ENCODE assay signal across 35 cellular contexts in genomic region chr21:44326716-44327602, GRCh38. TPM values are rescaled to one million over a fixed set of nuclear protein-coding genes. Genes with fewer than 3 reads are reported as not detected.
DNase-seq lines count a peak whose midpoint lies in the region; ATAC-seq, FAIRE-seq and TF ChIP-seq lines count a peak whose summit lies in the region.
"Had no signal": no experiment of that assay in that cellular context is flagged by ENCODE, and none has a peak within 500 bp of the region (broad histone marks: within the 10 kb centered on the region; RNA-seq: fewer than 3 reads in every experiment).

No MANE protein-coding gene starts in this region.

- H3K9me2 ChIP-seq in HCT116 (ENCODE audit: insufficient read depth): no peaks in the 10 kb centered on the region

- TF ChIP-seq EP300 in H1 (IDR thresholded peaks at IDR 0.05; ENCODE audit: borderline replicate concordance in 1 of 2, low read depth in 2 of 2, low read length in 2 of 2): no peak

- no peak for ATAC-seq in HCT116
- ATAC-seq: A549; activated CD8-positive, alpha-beta T cell treated with anti-CD3 and anti-CD28 coated beads, Interleukin-2, amount 10 ng/mL, durations not matched to agents 7 days and 5 days had no signal

- no peaks in the 10 kb centered on the region; a peak in 1 of 4 replicates for H3K36me3 ChIP-seq in HCT116 (ENCODE audit: control insufficient read depth in 1 of 2, insufficient read depth in 2 of 2, low read length in 2 of 2)
- H3K36me3 ChIP-seq in H1 (ENCODE audit: control insufficient read depth in 2 of 4, insufficient read depth in 4 of 4, low read length in 3 of 4): peaks cover 0 to 24% (median 1%) of the 10 kb centered on the region in 4 experiments; a peak in 2 of 8 replicates

- H2AK5ac ChIP-seq in H1 (ENCODE audit: low read depth, low read length): no peak overlapping the region

- TF ChIP-seq POLR2A in HCT116 (IDR thresholded peaks at IDR 0.05; ENCODE audit: borderline replicate concordance, extremely low read depth, insufficient read depth, insufficient read length) (no peak), H1 (IDR thresholded peaks at IDR 0.05; ENCODE audit: control extremely low read depth in 1 of 2, low read depth in 2 of 2, low read length in 2 of 2) (no peak)

- H3K56ac ChIP-seq in H1 (replicated peaks; ENCODE audit: insufficient read length, low read depth, low read length): no peak overlapping the region

- H3K79me2 ChIP-seq in HCT116 (ENCODE audit: insufficient read depth, low read length): no peaks in the 10 kb centered on the region
- no peaks in the 10 kb centered on the region for H3K79me2 ChIP-seq in H1 (ENCODE audit: control insufficient read depth in 1 of 2, insufficient read depth in 2 of 2, low read length in 2 of 2)
- H3K79me2 ChIP-seq: parathyroid adenoma had no signal

- no peak overlapping the region for H3K23ac ChIP-seq in H1 (ENCODE audit: insufficient read length)

- no peak for TF ChIP-seq RAD21 in HCT116 (IDR thresholded peaks at IDR 0.05; ENCODE audit: low read depth)
- TF ChIP-seq RAD21 in H1 (IDR thresholded peaks at IDR 0.05 in 1 of 2, conservative IDR thresholded peaks at IDR 0.05 in 1 of 2; ENCODE audit: low read depth in 2 of 2, low read length in 2 of 2): no peak

- intact Hi-C loops in HCT116 (cut with micrococcal nuclease): no loop called here

- no peak overlapping the region for H3K14ac ChIP-seq in H1 (ENCODE audit: insufficient read length)

- in situ Hi-C loops in GM13976 (cut with MboI; ENCODE audit: low sequenced_read_pairs, unreplicated experiment): no loop called here

- TSS peak; percentile 60 for BruUV-seq in HCT116 (replicated peaks; lab: Mats Ljungman, UMichigan)

- H4K91ac ChIP-seq in H1 (replicated peaks; ENCODE audit: insufficient read length, low read length): no peak overlapping the region

- no peak overlapping the region for H2BK15ac ChIP-seq in H1 (ENCODE audit: low read length)

- CTCF ChIA-PET in HCT116 (lab: Charles Lee): no interaction called here
- CTCF ChIA-PET in H1 (lab: Charles Lee; ENCODE audit: partially characterized antibody): interaction anchor here (0.6 to 1.2 kb wide), 3 partner anchors 12 to 15 kb away, joined by 3 to 4 read pairs (median 3); partner anchors contain the start of gene CFAP410

- DNase-seq in NCI-H345 (lab: John Stamatoyannopoulos, UW) (peak; percentile 16), NCI-H345 treated with DMSO at 0.1 percent for 48 hours (lab: John Stamatoyannopoulos, UW; ENCODE audit: unreplicated experiment) (no peak), HCT116 (ENCODE audit: low read depth, low spot score) (no peak), H1 (ENCODE audit: low read depth in 1 of 2, low spot score in 2 of 2) (no peak), GM13976 (ENCODE audit: low spot score) (no peak)
- no peak for DNase-seq in stimulated activated CD4-positive, alpha-beta T cell treated with anti-CD3 and anti-CD28 coated beads, Interleukin-4, amount 100 ng/mL, for 24 hours
- DNase-seq: activated CD4-positive, alpha-beta T cell treated with anti-CD3 and anti-CD28 coated beads for 1 hour; activated CD8-positive, alpha-beta T cell treated with anti-CD3 and anti-CD28 coated beads, Interleukin-2, amount 10 ng/mL, durations not matched to agents 7 days and 5 days; activated effector memory CD4-positive, alpha-beta T cell treated with Interleukin-2 at 50 U/mL for 16 hours; activated naive CD8-positive, alpha-beta T cell treated with anti-CD3 and anti-CD28 coated beads for 36 hours; activated T-cell treated with anti-CD3 and anti-CD28 coated beads for 4 hours; C1 segment of cervical spinal cord; dorsolateral prefrontal cortex; EL; glutamatergic neuron; lower lobe of right lung; NCI-H1048; NCI-H1930; NCI-H2227 treated with DMSO at 0.1 percent for 48 hours; NCI-H82; OCI-M1; SHP77; stimulated activated CD4-positive, alpha-beta T cell treated with anti-CD3 and anti-CD28 coated beads, Interleukin-12 subunit alpha, Interleukin-12 subunit beta, amount 100 ng/mL, for 4 hours; stimulated activated CD4-positive, alpha-beta T cell treated with anti-CD3 and anti-CD28 coated beads, Interleukin-4, amount 100 ng/mL, for 4 hours; stimulated activated naive CD4-positive, alpha-beta T cell treated with Interleukin-2 at 50 U/mL for 16 hours had no signal

- no peak overlapping the region for H2BK12ac ChIP-seq in H1 (ENCODE audit: low read depth, low read length)

- no peaks in the 10 kb centered on the region for H3K27me3 ChIP-seq in HCT116 (ENCODE audit: insufficient read depth, low read length)
- no peaks in the 10 kb centered on the region for H3K27me3 ChIP-seq in H1 (replicated peaks in 1 of 4; ENCODE audit: control insufficient read depth in 3 of 4, extremely low read depth in 1 of 4, insufficient read depth in 3 of 4, low read length in 3 of 4)
- H3K27me3 ChIP-seq: dorsolateral prefrontal cortex, right atrium auricular region, vagina had no signal

- H2BK20ac ChIP-seq in H1 (ENCODE audit: low read length): no peak overlapping the region

- H3K18ac ChIP-seq in H1 (ENCODE audit: extremely low read depth, low read length): no peak overlapping the region

- POLR2A ChIA-PET in HCT116 (lab: Charles Lee) (no interaction called here), H1 (lab: Charles Lee; ENCODE audit: partially characterized antibody) (interaction anchor here (1.4 kb wide), 1 partner anchor 11 kb away, joined by 7 read pairs; no protein-coding TSS in a partner anchor)

- no peak overlapping the region for H3K4me3 ChIP-seq in HCT116 (replicated peaks in 1 of 2; ENCODE audit: low read depth in 1 of 2, low read length in 2 of 2)
- H3K4me3 ChIP-seq in H1 (ENCODE audit: extremely low read depth in 1 of 4, insufficient read depth in 2 of 4, low read depth in 3 of 4, low read length in 4 of 4): no peak overlapping the region
- H3K4me3 ChIP-seq: A549, dorsolateral prefrontal cortex, HAP-1, lower lobe of right lung, right atrium auricular region, vagina had no signal

- H2AFZ ChIP-seq in HCT116 (ENCODE audit: low read depth, low read length, poor library complexity, severe bottlenecking) (no peak overlapping the region), H1 (ENCODE audit: low read length) (no peak overlapping the region)
- H2AFZ ChIP-seq: parathyroid adenoma had no signal

- H4K5ac ChIP-seq in H1 (ENCODE audit: insufficient read length, low read depth, low read length): no peak overlapping the region

- no peak for TF ChIP-seq CTCF in HCT116 (IDR thresholded peaks at IDR 0.05 in 2 of 3, conservative IDR thresholded peaks at IDR 0.05 in 1 of 3; ENCODE audit: borderline replicate concordance in 1 of 3, insufficient read depth in 1 of 3, low read depth in 2 of 3, low read length in 2 of 3)
- TF ChIP-seq CTCF in H1 (IDR thresholded peaks at IDR 0.05; ENCODE audit: control extremely low read depth in 1 of 3, insufficient read depth in 1 of 3, low read depth in 1 of 3, low read length in 3 of 3): no peak
- TF ChIP-seq CTCF in GM13976 (IDR thresholded peaks at IDR 0.05; ENCODE audit: borderline replicate concordance, control extremely low read depth, extremely low read depth, insufficient read depth, missing control alignments): no peak

- no peak overlapping the region for H3K9ac ChIP-seq in HCT116 (ENCODE audit: low read length)
- H3K9ac ChIP-seq in H1 (replicated peaks in 1 of 4; ENCODE audit: extremely low read depth in 1 of 4, low read depth in 3 of 4, low read length in 3 of 4): no peak overlapping the region
- H3K9ac ChIP-seq: parathyroid adenoma had no signal

- H4K20me1 ChIP-seq in HCT116 (ENCODE audit: insufficient read depth) (no peaks in the 10 kb centered on the region), H1 (replicated peaks in 1 of 2; ENCODE audit: control insufficient read depth in 1 of 2, insufficient read depth in 2 of 2, low read length in 2 of 2) (peaks cover 0 to 5% of the 10 kb centered on the region in 2 experiments)

- H3K4me1 ChIP-seq in HCT116 (ENCODE audit: control insufficient read depth in 1 of 2, insufficient read depth in 2 of 2, low read length in 2 of 2) (no peaks in the 10 kb centered on the region), H1 (replicated peaks in 1 of 4; ENCODE audit: control insufficient read depth in 3 of 4, insufficient read depth in 4 of 4, low read length in 3 of 4) (no peaks in the 10 kb centered on the region)
- H3K4me1 ChIP-seq: A549, HAP-1, lower lobe of right lung, parathyroid adenoma, right atrium auricular region, vagina had no signal

- 86% methylated on average over 17 of the region's 26 CpGs; no CpG with 5 or more reads in 1 of the 2 experiments for WGBS in H1 (ENCODE audit: extremely low coverage in 1 of 2, insufficient coverage in 1 of 2, insufficient read length in 1 of 2, insufficient replicate concordance in 2 of 2, low coverage in 1 of 2, low lambda C conversion rate in 2 of 2, missing lambda C conversion rate in 1 of 2), 2 experiments

- no peak overlapping the region for H3K4me2 ChIP-seq in HCT116 (ENCODE audit: low read length)
- no peak overlapping the region for H3K4me2 ChIP-seq in H1 (ENCODE audit: insufficient read depth in 1 of 2, low read depth in 2 of 2, low read length in 2 of 2)
- H3K4me2 ChIP-seq: A549 had no signal

- no peak for FAIRE-seq in H1 (lab: Jason Lieb, UNC)
- FAIRE-seq: A549, astrocyte, keratinocyte, TTC549 had no signal

- RAD21 ChIA-PET in HCT116 (lab: Charles Lee; ENCODE audit: low non-redundant PET in 1 of 2, low total read pairs in 2 of 2, uncharacterized antibody in 2 of 2, unreplicated experiment in 2 of 2): no interaction called here

- H3K23me2 ChIP-seq in H1 (ENCODE audit: low read depth, low read length): no peaks in the 10 kb centered on the region

- peak overlapping the region; percentile 25; the same call in 1 of the 2 replicates for H4K8ac ChIP-seq in H1 (ENCODE audit: extremely low read depth, insufficient read depth, low read length)

- no peak overlapping the region for H3K4ac ChIP-seq in H1 (replicated peaks; ENCODE audit: insufficient read length, low read depth, low read length)

- no peaks in the 10 kb centered on the region for H3K79me1 ChIP-seq in H1 (ENCODE audit: low read depth, low read length)

- H2BK5ac ChIP-seq in H1 (ENCODE audit: low read depth, low read length): no peak overlapping the region

- no peak overlapping the region for H3K27ac ChIP-seq in HCT116 (ENCODE audit: low read depth, low read length)
- H3K27ac ChIP-seq in H1 (ENCODE audit: low read depth, low read length): no peak overlapping the region
- H3K27ac ChIP-seq: A549, lower lobe of right lung, parathyroid adenoma, right atrium auricular region, vagina had no signal

- H3K9me3 ChIP-seq in HCT116 (ENCODE audit: control insufficient read depth in 1 of 2, insufficient read depth in 1 of 2, low read depth in 1 of 2, low read length in 2 of 2) (no peaks in the 10 kb centered on the region), H1 (ENCODE audit: insufficient read depth in 2 of 2, low read depth in 1 of 2, low read length in 1 of 2) (no peaks in the 10 kb centered on the region)
- H3K9me3 ChIP-seq: A549, HAP-1, lower lobe of right lung, right atrium auricular region, vagina had no signal

- no peak overlapping the region for H2BK120ac ChIP-seq in H1 (replicated peaks; ENCODE audit: low read depth, low read length)

RNA-seq across cellular contexts. Expression of gene CFAP410, which starts 12.2 kb away (rescaled TPM):
- 15.3 TPM for total RNA-seq in HCT116 (2021; ENCODE audit: unreplicated experiment)
- polyA plus RNA-seq in HCT116 (2012): 12.6 and 13.0 TPM in 2 replicates
- 10.6 and 11.6 TPM in 2 replicates for total RNA-seq in H1 (2021; fragmentation: NEBNext Ultra II Directional; extraction: Animal tissue kit (Norgen Biotek cat#: 25700))
- polyA plus RNA-seq in H1 (2011; rRNA removed): 12.0 and 20.5 TPM in 2 replicates
- polyA plus RNA-seq in H1 (2011; cell fraction: cytosol; rRNA removed): 14.8 TPM
- 59.6 TPM for polyA plus RNA-seq in H1 (2011; cell fraction: nucleus; rRNA removed)
- polyA plus RNA-seq in H1 (2012, experiment 1 of 2): 6.5 to 11.7 TPM (median 11.0 TPM) in 4 replicates
- 5.2 TPM for polyA plus RNA-seq in H1 (2012, experiment 2 of 2)
- 9.3 TPM for polyA plus RNA-seq in H1 (2013, experiment 1 of 2)
- 7.4 TPM for polyA plus RNA-seq in H1 (2013, experiment 2 of 2)
- 2.4 and 2.6 TPM in 2 replicates for polyA minus RNA-seq in H1 (2011; rRNA and poly(A)+ RNA removed)
- polyA minus RNA-seq in H1 (2011; cell fraction: cytosol; rRNA and poly(A)+ RNA removed): 4.1 TPM
- polyA minus RNA-seq in H1 (2011; cell fraction: nucleus; rRNA and poly(A)+ RNA removed): 7.8 TPM

RNA-seq across cellular contexts. Expression of gene TRPM2, which starts 26.5 kb away (rescaled TPM):
- total RNA-seq in HCT116 (2021; ENCODE audit: unreplicated experiment): 28.1 TPM
- polyA plus RNA-seq in HCT116 (2012): 15.6 and 17.9 TPM in 2 replicates
- total RNA-seq in H1 (2021; fragmentation: NEBNext Ultra II Directional; extraction: Animal tissue kit (Norgen Biotek cat#: 25700)): 0.28 and 0.36 TPM in 2 replicates
- polyA plus RNA-seq in H1 (2011; rRNA removed): 0.17 and 0.27 TPM in 2 replicates
- polyA plus RNA-seq in H1 (2011; cell fraction: cytosol; rRNA removed): 0.27 TPM
- polyA plus RNA-seq in H1 (2011; cell fraction: nucleus; rRNA removed): 0.64 TPM
- 0.13 to 0.59 TPM (median 0.25 TPM) in 4 replicates for polyA plus RNA-seq in H1 (2012, experiment 1 of 2)
- polyA plus RNA-seq in H1 (2012, experiment 2 of 2): 0.10 TPM
- 0.30 TPM for polyA plus RNA-seq in H1 (2013, experiment 1 of 2)
- polyA plus RNA-seq in H1 (2013, experiment 2 of 2): 0.15 TPM
- 0.17 and 0.22 TPM in 2 replicates for polyA minus RNA-seq in H1 (2011; rRNA and poly(A)+ RNA removed)
- 1.5 TPM for polyA minus RNA-seq in H1 (2011; cell fraction: cytosol; rRNA and poly(A)+ RNA removed)
- 1.2 TPM for polyA minus RNA-seq in H1 (2011; cell fraction: nucleus; rRNA and poly(A)+ RNA removed)
- total RNA-seq: LHCN-M2 had no signal

RNA-seq across cellular contexts. Expression of gene PFKL, which starts 27.1 kb away (rescaled TPM):
- total RNA-seq in HCT116 (2021; ENCODE audit: unreplicated experiment): 150 TPM
- polyA plus RNA-seq in HCT116 (2012): 202 and 254 TPM in 2 replicates
- total RNA-seq in H1 (2021; fragmentation: NEBNext Ultra II Directional; extraction: Animal tissue kit (Norgen Biotek cat#: 25700)): 76.7 and 82.3 TPM in 2 replicates
- polyA plus RNA-seq in H1 (2011; rRNA removed): 80.2 and 106 TPM in 2 replicates
- 87.2 TPM for polyA plus RNA-seq in H1 (2011; cell fraction: cytosol; rRNA removed)
- polyA plus RNA-seq in H1 (2011; cell fraction: nucleus; rRNA removed): 210 TPM
- polyA plus RNA-seq in H1 (2012, experiment 1 of 2): 40.8 to 95.9 TPM (median 88.0 TPM) in 4 replicates
- 60.1 TPM for polyA plus RNA-seq in H1 (2012, experiment 2 of 2)
- polyA plus RNA-seq in H1 (2013, experiment 1 of 2): 42.3 TPM
- 40.2 TPM for polyA plus RNA-seq in H1 (2013, experiment 2 of 2)
- 32.1 and 43.0 TPM in 2 replicates for polyA minus RNA-seq in H1 (2011; rRNA and poly(A)+ RNA removed)
- polyA minus RNA-seq in H1 (2011; cell fraction: cytosol; rRNA and poly(A)+ RNA removed): 45.9 TPM
- polyA minus RNA-seq in H1 (2011; cell fraction: nucleus; rRNA and poly(A)+ RNA removed): 49.0 TPM

RNA-seq across cellular contexts. Expression of gene AIRE, which starts 41.3 kb away (rescaled TPM):
- not detected for total RNA-seq in HCT116 (2021; ENCODE audit: unreplicated experiment)
- polyA plus RNA-seq in HCT116 (2012): 0.01 TPM in 1 of 2 replicates, not detected in the other
- total RNA-seq in H1 (2021; fragmentation: NEBNext Ultra II Directional; extraction: Animal tissue kit (Norgen Biotek cat#: 25700)): 0.10 TPM in 1 of 2 replicates, not detected in the other
- polyA plus RNA-seq in H1 (2011; rRNA removed): 0.09 and 0.20 TPM in 2 replicates
- polyA plus RNA-seq in H1 (2011; cell fraction: cytosol; rRNA removed): 0.10 TPM
- polyA plus RNA-seq in H1 (2011; cell fraction: nucleus; rRNA removed): 1.0 TPM
- polyA plus RNA-seq in H1 (2012, experiment 1 of 2): 0.16 to 0.23 TPM (median 0.20 TPM) in 3 of 4 replicates, not detected in the other
- polyA plus RNA-seq in H1 (2012, experiment 2 of 2): 0.09 TPM
- polyA plus RNA-seq in H1 (2013, experiment 1 of 2): 0.02 TPM
- polyA plus RNA-seq in H1 (2013, experiment 2 of 2): not detected
- 0.06 and 0.10 TPM in 2 replicates for polyA minus RNA-seq in H1 (2011; rRNA and poly(A)+ RNA removed)
- not detected for polyA minus RNA-seq in H1 (2011; cell fraction: cytosol; rRNA and poly(A)+ RNA removed)
- 0.30 TPM for polyA minus RNA-seq in H1 (2011; cell fraction: nucleus; rRNA and poly(A)+ RNA removed)
- total RNA-seq: activated CD8-positive, alpha-beta T cell treated with anti-CD3 and anti-CD28 coated beads, Interleukin-2, amount 10 ng/mL, durations not matched to agents 7 days and 5 days; activated naive CD8-positive, alpha-beta T cell treated with anti-CD3 and anti-CD28 coated beads for 36 hours; LHCN-M2; lower lobe of right lung; right atrium auricular region had no signal
- polyA plus RNA-seq: A549, keratinocyte, neural cell had no signal

Comparison
In these comparisons a context has a peak if more than half of its experiments do, and no peak if none do; other contexts are left out.
1. RNA of gene TRPM2, which starts 26.5 kb away (total RNA-seq): 28.1 TPM in HCT116 (single experiment); 0.28 to 0.36 TPM in H1; every median in the first group is over 10 times any median in the second.